In genomic region chr15:87031545-87032230, GRCh38 we compare ENCODE assay signal across 16 cellular contexts.
DNase-seq lines count a peak whose midpoint lies in the region; FAIRE-seq and TF ChIP-seq lines count a peak whose summit lies in the region.
"Had no signal": no experiment of that assay in that cellular context is flagged by ENCODE, and none has a peak within 500 bp of the region (broad histone marks: within the 10 kb centered on the region; RNA-seq: fewer than 3 reads in every experiment).

No MANE protein-coding gene starts in this region.

- DNase-seq in HPDE6-E6E7 (ENCODE audit: extremely low spot score): peak; percentile 10
- DNase-seq in astrocyte (ENCODE audit: low read depth): no peak
- peak; percentile 58 for DNase-seq in fibroblast of peridontal ligament (ENCODE audit: extremely low read depth)
- DNase-seq in pons (ENCODE audit: low spot score): peak; percentile 8
- no peak for DNase-seq in LoVo (ENCODE audit: low spot score)
- DNase-seq in activated CD4-positive, alpha-beta T cell treated with anti-CD3 and anti-CD28 coated beads, Interleukin-2, amount 50 U/mL, for 4 hours: no peak
- DNase-seq in NCI-H1048 (lab: John Stamatoyannopoulos, UW): no peak
- DNase-seq: Caco-2; CD4-positive, CD25-positive, alpha-beta regulatory T cell; HCEC 1CT; NCI-H146; NCI-H524 treated with DMSO at 0.1 percent for 48 hours had no signal

- no peaks in the 10 kb centered on the region for H3K36me3 Mint-ChIP-seq in astrocyte (ENCODE audit: low read depth, unreplicated experiment)
- H3K36me3 Mint-ChIP-seq: CD4-positive, CD25-positive, alpha-beta regulatory T cell had no signal

- H3K79me2 ChIP-seq in astrocyte (ENCODE audit: insufficient read depth, low read length): no peaks in the 10 kb centered on the region

- H3K36me3 ChIP-seq in astrocyte (ENCODE audit: insufficient read depth, low read length): no peaks in the 10 kb centered on the region

- no peaks in the 10 kb centered on the region for H4K20me1 ChIP-seq in astrocyte (ENCODE audit: insufficient read depth, low read length)

- no peak overlapping the region for H2AFZ ChIP-seq in astrocyte (ENCODE audit: low read depth, low read length)

- peaks cover 9% of the 10 kb centered on the region for H3K4me1 ChIP-seq in astrocyte (ENCODE audit: insufficient read depth, low read length)
- H3K4me1 ChIP-seq: Caco-2 had no signal

- H3K27me3 Mint-ChIP-seq in astrocyte (ENCODE audit: low read depth, unreplicated experiment): no peaks in the 10 kb centered on the region
- H3K27me3 Mint-ChIP-seq: B cell; CD4-positive, CD25-positive, alpha-beta regulatory T cell had no signal

- TF ChIP-seq CTCF in astrocyte (IDR thresholded peaks at IDR 0.05; ENCODE audit: insufficient read depth, low read depth, low read length): no peak

- H3K9me3 Mint-ChIP-seq in astrocyte (ENCODE audit: unreplicated experiment): peaks cover under 1% of the 10 kb centered on the region

- no peaks in the 10 kb centered on the region for H3K9me3 ChIP-seq in astrocyte (ENCODE audit: insufficient read depth, low read depth, low read length)
- H3K9me3 ChIP-seq: Caco-2 had no signal

- peak overlapping the region; percentile 29 for H3K27ac Mint-ChIP-seq in astrocyte (ENCODE audit: unreplicated experiment)
- H3K27ac Mint-ChIP-seq: B cell; CD4-positive, CD25-positive, alpha-beta regulatory T cell had no signal

- peak overlapping the region; percentile 27 for H3K4me2 ChIP-seq in astrocyte (ENCODE audit: low read length)

- H3K27ac ChIP-seq in astrocyte (ENCODE audit: low read depth, low read length): no peak overlapping the region
- H3K27ac ChIP-seq: HL-60 had no signal

- H3K4me1 Mint-ChIP-seq in astrocyte (ENCODE audit: low read depth, unreplicated experiment): peaks cover 29% of the 10 kb centered on the region
- H3K4me1 Mint-ChIP-seq: B cell; CD4-positive, CD25-positive, alpha-beta regulatory T cell had no signal

- H3K27me3 ChIP-seq in astrocyte (ENCODE audit: insufficient read depth, low read length): no peaks in the 10 kb centered on the region

- no peak overlapping the region for H3K9ac ChIP-seq in astrocyte (ENCODE audit: low read length)

- H3K4me3 ChIP-seq in astrocyte (ENCODE audit: insufficient read depth, low read depth, low read length): no peak overlapping the region

- no peak overlapping the region for H3K4me3 Mint-ChIP-seq in astrocyte (ENCODE audit: unreplicated experiment)
- H3K4me3 Mint-ChIP-seq: B cell; CD4-positive, CD25-positive, alpha-beta regulatory T cell had no signal

- FAIRE-seq in astrocyte (lab: Jason Lieb, UNC): no peak
- FAIRE-seq: GM19239, RCC 7860 had no signal

Comparison
In these comparisons a context has a peak if more than half of its experiments do, and no peak if none do; other contexts are left out.
1. DNase-seq: peak in HPDE6-E6E7 (single experiment), fibroblast of peridontal ligament (single experiment) and pons (single experiment); none in astrocyte (single experiment), LoVo (single experiment), activated CD4-positive, alpha-beta T cell treated with anti-CD3 and anti-CD28 coated beads, Interleukin-2, amount 50 U/mL, for 4 hours (0 of 2) and NCI-H1048 (single experiment).